8 cellular contexts compared by ENCODE assay signal in genomic region chrX:100615015-100615414, GRCh38. TPM values are rescaled to one million over a fixed set of nuclear protein-coding genes. Genes with fewer than 3 reads are reported as not detected.
DNase-seq lines count a peak whose midpoint lies in the region; ATAC-seq and TF ChIP-seq lines count a peak whose summit lies in the region.

No MANE protein-coding gene starts in this region.

- H3K9me3 Mint-ChIP-seq in effector memory CD8-positive, alpha-beta T cell, result no peaks in the 10 kb centered on the region

- no peak for TF ChIP-seq POLR2A in ovary (IDR thresholded peaks at IDR 0.05)

- ATAC-seq in GM18858 (IDR thresholded peaks at IDR 0.05; ENCODE audit: unreplicated experiment) (peak; percentile 100), HG02885 (IDR thresholded peaks at IDR 0.05; ENCODE audit: poor library complexity, unreplicated experiment) (peak; percentile 100)
- peak; percentile 44 for ATAC-seq in effector memory CD8-positive, alpha-beta T cell (replicated peaks)

- no peaks in the 10 kb centered on the region for H3K4me1 ChIP-seq in ovary (ENCODE audit: insufficient read depth)

- no peak overlapping the region for H3K4me3 ChIP-seq in ovary

- no peaks in the 10 kb centered on the region for H3K27me3 ChIP-seq in ovary

- DNase-seq in COR-L47 (lab: John Stamatoyannopoulos, UW) (peak; percentile 1), NCI-H2227 treated with DMSO at 0.1 percent for 48 hours (lab: John Stamatoyannopoulos, UW) (peak; percentile 24), ovary (peak in 4 of 5 donors; percentile 32 to 48 (median 46)), cortex of kidney (lab: John Stamatoyannopoulos, UW) (no peak), T1000 (lab: John Stamatoyannopoulos, UW) (no peak)
- no peak for DNase-seq in effector memory CD8-positive, alpha-beta T cell

- no peaks in the 10 kb centered on the region for H3K4me1 Mint-ChIP-seq in effector memory CD8-positive, alpha-beta T cell (ENCODE audit: low read depth in 2 of 2)

- no peak overlapping the region for H3K4me3 Mint-ChIP-seq in effector memory CD8-positive, alpha-beta T cell

- intact Hi-C loops in ovary (cut with DNase I), result no loop called here

- TF ChIP-seq EP300 in ovary (IDR thresholded peaks at IDR 0.05), result no peak

- H3K36me3 ChIP-seq in ovary, result no peaks in the 10 kb centered on the region

- H3K27ac Mint-ChIP-seq in effector memory CD8-positive, alpha-beta T cell, result no peak overlapping the region

- no peak overlapping the region for H3K27ac ChIP-seq in ovary

- TF ChIP-seq CTCF in ovary (IDR thresholded peaks at IDR 0.05), result peak in 2 of 3 donors; percentile 27 to 48

- H3K36me3 Mint-ChIP-seq in effector memory CD8-positive, alpha-beta T cell (ENCODE audit: insufficient read depth), result no peaks in the 10 kb centered on the region

- 13 to 22% (median 15%) methylated on average over 3 of the region's 3 CpGs for WGBS in ovary, 3 donors

- no peaks in the 10 kb centered on the region for H3K9me3 ChIP-seq in ovary

- H3K27me3 Mint-ChIP-seq in effector memory CD8-positive, alpha-beta T cell, result peaks cover 0 to 10% of the 10 kb centered on the region in 2 donors

RNA-seq across cellular contexts. Expression of gene TSPAN6, which starts 21.6 kb away (rescaled TPM):
- total RNA-seq in ovary, result 10 to 100 TPM; 41.2 to 68.2 (median 52.0) TPM
- polyA plus RNA-seq in ovary, result 10 to 100 TPM; 70.1 to 70.8 TPM

RNA-seq across cellular contexts. Expression of gene SRPX2, which starts 29.0 kb away (rescaled TPM):
- 10 to 100 TPM in 3 of 7 donors, 1 to 10 TPM in 4; 2.3 to 19.6 (median 9.5) TPM for total RNA-seq in ovary
- 10 to 100 TPM in 1 of 2 donors, 1 to 10 TPM in 1; 8.2 to 29.0 TPM for polyA plus RNA-seq in ovary

RNA-seq across cellular contexts. Expression of gene TNMD, which starts 30.3 kb away (rescaled TPM):
- 1 to 10 TPM in 6 of 7 donors, under 1 TPM in 1; 0.42 to 8.5 (median 1.4) TPM for total RNA-seq in ovary
- polyA plus RNA-seq in ovary, result 10 to 100 TPM in 1 of 2 donors, 1 to 10 TPM in 1; 3.3 to 14.9 TPM

Comparison
In these comparisons a context has a peak if more than half of its experiments do, and no peak if none do; other contexts are left out.
1. DNase-seq: peak in COR-L47 (single experiment), NCI-H2227 treated with DMSO at 0.1 percent for 48 hours (single experiment) and ovary (4 of 5); none in effector memory CD8-positive, alpha-beta T cell (0 of 3), cortex of kidney (single experiment) and T1000 (single experiment).
2. ATAC-seq: peak in every context shown above with its lines; median percentile 100 in GM18858; 100 in HG02885; 44 in effector memory CD8-positive, alpha-beta T cell.